Comparison of ENCODE assay signal across 9 cellular contexts in genomic region chr14:100586520-100587247, GRCh38. TPM values are rescaled to one million over a fixed set of nuclear protein-coding genes. Genes with fewer than 3 reads are reported as not detected.
DNase-seq lines count a peak whose midpoint lies in the region; ATAC-seq lines count a peak whose summit lies in the region.
"Had no signal": no experiment of that assay in that cellular context is flagged by ENCODE, and none has a peak within 500 bp of the region (broad histone marks: within the 10 kb centered on the region; RNA-seq: fewer than 3 reads in every experiment).

No MANE protein-coding gene starts in this region.

- H3K4me3 ChIP-seq in rectal smooth muscle tissue (ENCODE audit: low read length), result peak overlapping the region; percentile 46

- H3K9me3 Mint-ChIP-seq in activated T-cell treated with anti-CD3 and anti-CD28 coated beads, Interleukin-2, amount 50 U/mL, for 4 hours, result no peaks in the 10 kb centered on the region
- H3K9me3 Mint-ChIP-seq: natural killer cell had no signal

- no peaks in the 10 kb centered on the region for H3K36me3 ChIP-seq in rectal smooth muscle tissue (ENCODE audit: control insufficient read depth, insufficient read depth, low read length)

- intact Hi-C loops in Right ventricle myocardium inferior (cut with DNase I), result no loop called here

- no peak overlapping the region for H3K9ac ChIP-seq in rectal smooth muscle tissue (ENCODE audit: low read length)

- DNase-seq in D341Med (ENCODE audit: low spot score) (peak; percentile 70), M059J (ENCODE audit: low read depth) (peak; percentile 41), Right ventricle myocardium inferior (ENCODE audit: missing footprints) (peak; percentile 35)
- no peak for DNase-seq in activated T-cell treated with anti-CD3 and anti-CD28 coated beads, Interleukin-2, amount 50 U/mL, for 4 hours
- DNase-seq: natural killer cell had no signal

- H3K27ac ChIP-seq in rectal smooth muscle tissue (ENCODE audit: low read depth, low read length), result no peak overlapping the region

- ATAC-seq in activated T-cell treated with anti-CD3 and anti-CD28 coated beads, Interleukin-2, amount 50 U/mL, for 4 hours, result peak; percentile 38 to 57
- ATAC-seq in Right ventricle myocardium inferior (no peak), GM18858 (IDR thresholded peaks at IDR 0.05; ENCODE audit: unreplicated experiment) (no peak), GM18511 (IDR thresholded peaks at IDR 0.05; ENCODE audit: unreplicated experiment) (no peak), HG02938 (IDR thresholded peaks at IDR 0.05; ENCODE audit: unreplicated experiment) (no peak)

- H3K4me1 Mint-ChIP-seq in activated T-cell treated with anti-CD3 and anti-CD28 coated beads, Interleukin-2, amount 50 U/mL, for 4 hours (ENCODE audit: low read depth), result peaks cover 3% of the 10 kb centered on the region
- H3K4me1 Mint-ChIP-seq: natural killer cell had no signal

- peaks cover 11% of the 10 kb centered on the region for H3K27me3 ChIP-seq in rectal smooth muscle tissue (ENCODE audit: control insufficient read depth, insufficient read depth, low read length)

- H3K4me1 ChIP-seq in rectal smooth muscle tissue (ENCODE audit: control insufficient read depth, insufficient read depth, low read length), result no peaks in the 10 kb centered on the region

- peaks cover 22% of the 10 kb centered on the region for H3K27me3 Mint-ChIP-seq in activated T-cell treated with anti-CD3 and anti-CD28 coated beads, Interleukin-2, amount 50 U/mL, for 4 hours (ENCODE audit: low read depth)

- peak overlapping the region; percentile 64 for H3K4me3 Mint-ChIP-seq in activated T-cell treated with anti-CD3 and anti-CD28 coated beads, Interleukin-2, amount 50 U/mL, for 4 hours

- no peaks in the 10 kb centered on the region for H3K36me3 Mint-ChIP-seq in activated T-cell treated with anti-CD3 and anti-CD28 coated beads, Interleukin-2, amount 50 U/mL, for 4 hours (ENCODE audit: insufficient read depth)
- H3K36me3 Mint-ChIP-seq: natural killer cell had no signal

RNA-seq across cellular contexts. Expression of gene BEGAIN, which starts 0.5 kb away (rescaled TPM):
- 7.2 and 17.1 TPM in 2 replicates for total RNA-seq in M059J (2014; rRNA removed; shearing (Covaris generic))
- 1 to 10 TPM in 2 of 3 donors, under 1 TPM in 1; 0.53 to 3.9 (median 2.0) TPM for total RNA-seq in activated T-cell treated with anti-CD3 and anti-CD28 coated beads, Interleukin-2, amount 50 U/mL, for 4 hours
- total RNA-seq in Right ventricle myocardium inferior, result 0.68 TPM

Comparison
In these comparisons a context has a peak if more than half of its experiments do, and no peak if none do; other contexts are left out.
1. ATAC-seq: peak in activated T-cell treated with anti-CD3 and anti-CD28 coated beads, Interleukin-2, amount 50 U/mL, for 4 hours (2 of 2); none in Right ventricle myocardium inferior (single experiment), GM18858 (single experiment), GM18511 (single experiment) and HG02938 (single experiment).